ENCODE assay signal across 8 cellular contexts in genomic region chr1:212315907-212316306, GRCh38. TPM values are rescaled to one million over a fixed set of nuclear protein-coding genes. Genes with fewer than 3 reads are reported as not detected.
A peak's percentile ranks its signal among the peaks of the same experiment; 100 is the strongest.
DNase-seq lines count a peak whose midpoint lies in the region; ATAC-seq and TF ChIP-seq lines count a peak whose summit lies in the region.

No MANE protein-coding gene starts in this region.

- H3K9ac ChIP-seq in IMR-90 (ENCODE audit: low read depth, low read length) (no peak overlapping the region), liver (ENCODE audit: low read depth in 1 of 2, low read length in 2 of 2) (no peak overlapping the region)

- H2AFZ ChIP-seq in IMR-90 (replicated peaks; ENCODE audit: low read length, poor library complexity), result no peak overlapping the region

- no peak overlapping the region for H3K18ac ChIP-seq in IMR-90 (ENCODE audit: low read depth, low read length)

- no peak overlapping the region for H2BK20ac ChIP-seq in IMR-90 (ENCODE audit: low read depth, low read length)

- peak; percentile 28; the same call in 1 of the 2 replicates for TF ChIP-seq RAD21 in IMR-90 (IDR thresholded peaks at IDR 0.05; ENCODE audit: low read length)
- TF ChIP-seq RAD21 in liver (IDR thresholded peaks at IDR 0.05), result peak; percentile 56 to 57

- TF ChIP-seq CTCF in IMR-90 (conservative IDR thresholded peaks at IDR 0.05; ENCODE audit: low read depth, low read length) (peak; percentile 27; the same call in 1 of the 2 replicates), liver (IDR thresholded peaks at IDR 0.05; ENCODE audit: low read depth, low read length, missing input control) (no peak)

- H3K9me1 ChIP-seq in IMR-90 (ENCODE audit: insufficient read depth, low read length), result no peaks in the 10 kb centered on the region

- H3K56ac ChIP-seq in IMR-90 (ENCODE audit: extremely low read depth, insufficient read depth, low read length), result no peak overlapping the region

- H4K91ac ChIP-seq in IMR-90 (ENCODE audit: insufficient read depth, low read depth, low read length), result no peak overlapping the region

- no peak overlapping the region for H3K4ac ChIP-seq in IMR-90 (ENCODE audit: low read depth, low read length)

- CTCF ChIA-PET in IMR-90 (lab: Yijun Ruan, JAX), result interaction anchor here (1.0 to 2.0 kb wide), 2 partner anchors 245 to 281 kb away, joined by 3 to 8 read pairs; partner anchors contain the start of genes DTL and INTS7

- H3K27me3 ChIP-seq in IMR-90 (ENCODE audit: control insufficient read depth, insufficient read depth, low read length) (no peaks in the 10 kb centered on the region), liver (ENCODE audit: control insufficient read depth in 4 of 4, insufficient read depth in 4 of 4, low read length in 3 of 4) (no peaks in the 10 kb centered on the region)

- no peaks in the 10 kb centered on the region for H3K36me3 ChIP-seq in IMR-90 (ENCODE audit: control insufficient read depth, insufficient read depth, low read length)
- no peaks in the 10 kb centered on the region for H3K36me3 ChIP-seq in liver (ENCODE audit: control insufficient read depth in 4 of 4, insufficient read depth in 3 of 4, low read depth in 1 of 4, low read length in 3 of 4)

- no peak overlapping the region for H2BK5ac ChIP-seq in IMR-90 (ENCODE audit: low read depth, low read length, poor library complexity, severe bottlenecking)

- no peak overlapping the region for H4K8ac ChIP-seq in IMR-90 (ENCODE audit: low read depth in 2 of 2, low read length in 2 of 2)

- H3K4me3 ChIP-seq in IMR-90 (ENCODE audit: insufficient read depth, low read depth, low read length), result no peak overlapping the region
- H3K4me3 ChIP-seq in liver (ENCODE audit: low read depth in 1 of 3, low read length in 3 of 3), result no peak overlapping the region

- H3K4me1 ChIP-seq in IMR-90 (ENCODE audit: control insufficient read depth, insufficient read depth, low read length) (peaks cover 1% of the 10 kb centered on the region; the same call in 1 of the 2 replicates), liver (ENCODE audit: control insufficient read depth in 4 of 4, insufficient read depth in 4 of 4, low read length in 3 of 4) (peaks cover 0 to 11% (median 0%) of the 10 kb centered on the region in 4 donors)

- intact Hi-C loops in IMR-90 (cut with micrococcal nuclease), result no loop called here
- intact Hi-C loops in sciatic nerve (cut with DNase I), result no loop called here

- no peak overlapping the region for H3K14ac ChIP-seq in IMR-90 (replicated peaks; ENCODE audit: low read depth, low read length)

- ATAC-seq in IMR-90 (ENCODE audit: low read depth), result no peak
- ATAC-seq in sciatic nerve, result no peak
- no peak for ATAC-seq in GM21825 (IDR thresholded peaks at IDR 0.05; ENCODE audit: unreplicated experiment)

- H3K4me2 ChIP-seq in IMR-90 (ENCODE audit: low read depth, low read length), result no peak overlapping the region

- dilution Hi-C loops in IMR-90 (cut with HindIII; ENCODE audit: low sequenced_read_pairs, unreplicated experiment), result no loop called here

- peaks cover 3% of the 10 kb centered on the region; the same call in 1 of the 2 replicates for H4K20me1 ChIP-seq in IMR-90 (ENCODE audit: insufficient read depth, low read length)

- H4K5ac ChIP-seq in IMR-90 (ENCODE audit: low read depth, low read length), result no peak overlapping the region; the same call in 1 of the 2 replicates

- no peak overlapping the region for H2BK15ac ChIP-seq in IMR-90 (ENCODE audit: low read depth, low read length)

- no peak overlapping the region for H3K27ac ChIP-seq in IMR-90 (ENCODE audit: insufficient read depth, low read length)
- no peak overlapping the region for H3K27ac ChIP-seq in liver (ENCODE audit: low read depth in 1 of 2, low read length in 2 of 2)

- in situ Hi-C loops in IMR-90 (cut with MboI; ENCODE audit: low sequenced_read_pairs), result no loop called here

- peak; percentile 19 for DNase-seq in EL
- DNase-seq in IMR-90, result no peak
- peak; percentile 40 for DNase-seq in amniotic epithelial cell (ENCODE audit: low read depth)
- no peak for DNase-seq in sciatic nerve (ENCODE audit: low spot score)
- DNase-seq in NCI-H1436 treated with DMSO at 0.1 percent for 48 hours (lab: John Stamatoyannopoulos, UW), result no peak
- DNase-seq in SW 1271 (lab: John Stamatoyannopoulos, UW), result no peak

- H3K23ac ChIP-seq in IMR-90 (ENCODE audit: low read depth, low read length), result no peak overlapping the region

- POLR2A ChIA-PET in IMR-90 (lab: Charles Lee; ENCODE audit: unreplicated experiment), result no interaction called here

- BruUV-seq in IMR-90 (replicated peaks; lab: Mats Ljungman, UMichigan), result no TSS peak

- peaks cover 19 to 38% of the 10 kb centered on the region in 2 experiments; a peak in 3 of 4 replicates for H3K79me1 ChIP-seq in IMR-90 (ENCODE audit: low read depth in 1 of 2, low read length in 2 of 2)

- H3K9me3 ChIP-seq in IMR-90 (ENCODE audit: control insufficient read depth, insufficient read depth, low read length), result no peaks in the 10 kb centered on the region
- no peaks in the 10 kb centered on the region for H3K9me3 ChIP-seq in liver (ENCODE audit: control insufficient read depth in 4 of 4, low read length in 3 of 4)

- H2BK120ac ChIP-seq in IMR-90 (ENCODE audit: low read depth, low read length), result no peak overlapping the region

- no peak overlapping the region for H2AK9ac ChIP-seq in IMR-90 (replicated peaks; ENCODE audit: low read depth, low read length, poor library complexity)

- no peak for TF ChIP-seq POLR2A in IMR-90 (IDR thresholded peaks at IDR 0.05; ENCODE audit: low read depth, low read length)

- H2AK5ac ChIP-seq in IMR-90 (ENCODE audit: low read depth, low read length), result no peak overlapping the region

TF ChIP-seq in IMR-90, 13 proteins besides CTCF, POLR2A, EP300 and RAD21:
- TF ChIP-seq NFE2L2 (IDR thresholded peaks at IDR 0.05; ENCODE audit: low read depth, low read length) (no peak), BHLHE40 (IDR thresholded peaks at IDR 0.05; ENCODE audit: low read depth, low read length) (no peak), CEBPB (IDR thresholded peaks at IDR 0.05; ENCODE audit: low read depth, low read length) (no peak)
TF ChIP-seq in IMR-90: peak in this region for 0.

TF ChIP-seq in liver, 16 proteins besides CTCF, POLR2A, EP300 and RAD21:
- no peak for TF ChIP-seq HNF4A (conservative IDR thresholded peaks at IDR 0.05)
- TF ChIP-seq RXRA (IDR thresholded peaks at IDR 0.05), result no peak
- no peak for TF ChIP-seq FOXA1 (IDR thresholded peaks at IDR 0.05)
- no peak for TF ChIP-seq NR2F2 (IDR thresholded peaks at IDR 0.05)
- TF ChIP-seq JUND (IDR thresholded peaks at IDR 0.05), result no peak
- TF ChIP-seq ZBTB33 (IDR thresholded peaks at IDR 0.05), result no peak
- no peak for TF ChIP-seq YY1 (IDR thresholded peaks at IDR 0.05)
TF ChIP-seq in liver: peak in this region for 0.

RNA-seq across cellular contexts. Expression of gene PPP2R5A, which starts 30.7 kb away (rescaled TPM):
- total RNA-seq in IMR-90 (2012; rRNA removed) (8.4 and 15.3 TPM in 2 replicates), liver (10 to 100 TPM; 29.5 to 40.7 TPM), sciatic nerve (39.1 TPM)
- polyA plus RNA-seq in IMR-90 (2012; rRNA removed) (10.3 and 12.6 TPM in 2 replicates), liver (10 to 100 TPM; 22.9 to 27.4 TPM)
- polyA plus RNA-seq in IMR-90 (2012; cell fraction: cytosol; rRNA removed), result 4.8 and 4.9 TPM in 2 replicates
- 3.6 and 11.5 TPM in 2 replicates for polyA plus RNA-seq in IMR-90 (2012; cell fraction: nucleus; rRNA removed; ENCODE audit: low replicate concordance)

Comparison
In these comparisons a context has a peak if more than half of its experiments do, and no peak if none do; other contexts are left out.
1. DNase-seq: peak in EL (single experiment) and amniotic epithelial cell (single experiment); none in IMR-90 (single experiment), sciatic nerve (single experiment), NCI-H1436 treated with DMSO at 0.1 percent for 48 hours (single experiment) and SW 1271 (0 of 2).